In genomic region chr6:111759413-111759835, GRCh38 we compare ENCODE assay signal across 1 cellular context.
TF ChIP-seq lines count a peak whose summit lies in the region.

No MANE protein-coding gene starts in this region.

TF ChIP-seq in GM23338, 12 proteins besides CTCF, POLR2A, EP300 and RAD21:
- TF ChIP-seq ZNF462 (CRISPR knock-in tag; IDR thresholded peaks at IDR 0.05) (no peak), STAT1 (IDR thresholded peaks at IDR 0.05; ENCODE audit: unreplicated experiment) (no peak)
